10 cellular contexts compared by ENCODE assay signal in genomic region chr17:61314368-61315078, GRCh38.
A peak's percentile ranks its signal among the peaks of the same experiment; 100 is the strongest.
DNase-seq lines count a peak whose midpoint lies in the region; TF ChIP-seq lines count a peak whose summit lies in the region.
"Had no signal": no experiment of that assay in that cellular context is flagged by ENCODE, and none has a peak within 500 bp of the region (broad histone marks: within the 10 kb centered on the region; RNA-seq: fewer than 3 reads in every experiment).

No MANE protein-coding gene starts in this region.

- no peak for TF ChIP-seq CTCF in suprapubic skin (IDR thresholded peaks at IDR 0.05)
- no peak for TF ChIP-seq CTCF in MM.1S (IDR thresholded peaks at IDR 0.05; ENCODE audit: low read length)
- no peak for TF ChIP-seq CTCF in WERI-Rb-1 (IDR thresholded peaks at IDR 0.05; ENCODE audit: low read depth, low read length)

- no peaks in the 10 kb centered on the region for H3K9me3 ChIP-seq in GM23248 (ENCODE audit: low read depth)
- H3K9me3 ChIP-seq in skeletal muscle tissue (ENCODE audit: control insufficient read depth in 3 of 3, low read length in 3 of 3) = no peaks in the 10 kb centered on the region
- no peaks in the 10 kb centered on the region for H3K9me3 ChIP-seq in suprapubic skin
- H3K9me3 ChIP-seq in MM.1S (replicated peaks; ENCODE audit: insufficient read depth, low read length) = no peaks in the 10 kb centered on the region
- no peaks in the 10 kb centered on the region for H3K9me3 ChIP-seq in WERI-Rb-1 (ENCODE audit: severe bottlenecking)

- no peak overlapping the region for H3K4me3 ChIP-seq in GM23248
- peak overlapping the region in 2 of 3 donors; percentile 32 to 41 for H3K4me3 ChIP-seq in skeletal muscle tissue (ENCODE audit: low read length in 3 of 3)
- no peak overlapping the region for H3K4me3 ChIP-seq in suprapubic skin
- H3K4me3 ChIP-seq in MM.1S (ENCODE audit: low read length) = no peak overlapping the region
- H3K4me3 ChIP-seq in WERI-Rb-1 (ENCODE audit: low read depth, low read length) = no peak overlapping the region

- H2AFZ ChIP-seq in GM23248 = no peak overlapping the region
- no peak overlapping the region for H2AFZ ChIP-seq in MM.1S (ENCODE audit: low read length)

- H3K27me3 ChIP-seq in GM23248 (replicated peaks; ENCODE audit: insufficient read depth) (no peaks in the 10 kb centered on the region), skeletal muscle tissue (ENCODE audit: control insufficient read depth in 3 of 3, insufficient read depth in 3 of 3, low read length in 3 of 3) (no peaks in the 10 kb centered on the region), suprapubic skin (no peaks in the 10 kb centered on the region), MM.1S (replicated peaks; ENCODE audit: insufficient read depth, low read length) (no peaks in the 10 kb centered on the region), WERI-Rb-1 (ENCODE audit: insufficient read depth, low read depth, severe bottlenecking) (no peaks in the 10 kb centered on the region)

- 0 out of 2 replicates have a peak overlapping the region, but pooled peaks have one; percentile 13 for H3K27ac ChIP-seq in GM23248
- H3K27ac ChIP-seq in skeletal muscle tissue (ENCODE audit: low read depth, low read length) = peak overlapping the region; percentile 51
- no peak overlapping the region for H3K27ac ChIP-seq in suprapubic skin
- H3K27ac ChIP-seq in MM.1S (ENCODE audit: low read length) = no peak overlapping the region
- no peak overlapping the region for H3K27ac ChIP-seq in WERI-Rb-1

- in situ Hi-C loops in GM23248 (cut with MboI) = no loop called here

- peaks cover 24% of the 10 kb centered on the region for H3K4me1 ChIP-seq in GM23248 (ENCODE audit: insufficient read depth)
- peaks cover 22 to 35% (median 23%) of the 10 kb centered on the region in 3 donors for H3K4me1 ChIP-seq in skeletal muscle tissue (ENCODE audit: control insufficient read depth in 3 of 3, insufficient read depth in 3 of 3, low read length in 3 of 3)
- peaks cover 23% of the 10 kb centered on the region for H3K4me1 ChIP-seq in suprapubic skin
- H3K4me1 ChIP-seq in MM.1S (ENCODE audit: low read length) = peaks cover 22% of the 10 kb centered on the region

- TF ChIP-seq POLR2A in suprapubic skin (IDR thresholded peaks at IDR 0.05) = no peak

- H4K20me1 ChIP-seq in GM23248 (ENCODE audit: insufficient read depth) (no peaks in the 10 kb centered on the region), MM.1S (ENCODE audit: insufficient read depth, low read length) (no peaks in the 10 kb centered on the region)

- peaks cover 15% of the 10 kb centered on the region for H3F3A ChIP-seq in GM23248 (ENCODE audit: insufficient read depth)
- peaks cover 20% of the 10 kb centered on the region for H3F3A ChIP-seq in MM.1S (ENCODE audit: insufficient read depth, low read length)

- DNase-seq in GM23248 (peak; percentile 50), astrocyte of the hippocampus (ENCODE audit: low read depth, low spot score) (peak; percentile 93), hepatic stellate cell (ENCODE audit: low spot score) (peak; percentile 47), suprapubic skin (ENCODE audit: low spot score in 2 of 2) (no peak), kidney tubule cell (ENCODE audit: low spot score) (no peak), MM.1S (no peak), WERI-Rb-1 (no peak)
- DNase-seq: NCI-H187; stimulated activated CD4-positive, alpha-beta T cell treated with anti-CD3 and anti-CD28 coated beads, Interleukin-12 subunit alpha, Interleukin-12 subunit beta, amount 100 ng/mL, for 4 hours had no signal

- H3K36me3 ChIP-seq in GM23248 (ENCODE audit: low read depth) = no peaks in the 10 kb centered on the region
- H3K36me3 ChIP-seq in skeletal muscle tissue (ENCODE audit: control insufficient read depth in 3 of 3, insufficient read depth in 3 of 3, low read length in 3 of 3) = no peaks in the 10 kb centered on the region
- H3K36me3 ChIP-seq in suprapubic skin = no peaks in the 10 kb centered on the region
- H3K36me3 ChIP-seq in MM.1S (replicated peaks; ENCODE audit: insufficient read depth, low read length) = no peaks in the 10 kb centered on the region
- no peaks in the 10 kb centered on the region for H3K36me3 ChIP-seq in WERI-Rb-1

- H3K9me2 ChIP-seq in GM23248 (ENCODE audit: insufficient read depth) (no peaks in the 10 kb centered on the region), MM.1S (replicated peaks; ENCODE audit: insufficient read depth, low read length) (no peaks in the 10 kb centered on the region)

- 67 to 68% methylated on average over 8 of the region's 8 CpGs for WGBS in GM23248 (ENCODE audit: low coverage in 1 of 2, low lambda C conversion rate in 2 of 2, missing lambda C conversion rate in 2 of 2), 2 experiments
- 51% methylated on average over 8 of the region's 8 CpGs for WGBS in suprapubic skin

- TF ChIP-seq EP300 in suprapubic skin (IDR thresholded peaks at IDR 0.05) = no peak

- H3K4me2 ChIP-seq in GM23248 (ENCODE audit: unreplicated experiment) = no peak overlapping the region
- no peak overlapping the region for H3K4me2 ChIP-seq in MM.1S (ENCODE audit: low read depth, low read length)

- no peak overlapping the region for H3K9ac ChIP-seq in GM23248
- H3K9ac ChIP-seq in skeletal muscle tissue (ENCODE audit: low read depth in 1 of 3, low read length in 3 of 3) = peak overlapping the region in 1 of 3 donors; percentile 3
- no peak overlapping the region for H3K9ac ChIP-seq in MM.1S (ENCODE audit: low read length)

- H3K79me2 ChIP-seq in GM23248 (ENCODE audit: insufficient read depth) = no peaks in the 10 kb centered on the region
- no peaks in the 10 kb centered on the region for H3K79me2 ChIP-seq in MM.1S (ENCODE audit: low read length)

Comparison
In these comparisons a context has a peak if more than half of its experiments do, and no peak if none do; other contexts are left out.
1. DNase-seq: peak in GM23248 (single experiment), astrocyte of the hippocampus (single experiment) and hepatic stellate cell (single experiment); none in suprapubic skin (0 of 2), kidney tubule cell (single experiment), MM.1S (single experiment) and WERI-Rb-1 (single experiment).
2. H3K27ac ChIP-seq: peak in GM23248 (single experiment) and skeletal muscle tissue (single experiment); none in suprapubic skin (single experiment), MM.1S (single experiment) and WERI-Rb-1 (single experiment).
3. H3K4me3 ChIP-seq: peak in skeletal muscle tissue (2 of 3); none in GM23248 (single experiment), suprapubic skin (single experiment), MM.1S (single experiment) and WERI-Rb-1 (single experiment).